Comparison of ENCODE assay signal across 10 cellular contexts in genomic region chr1:161115132-161115711, GRCh38. TPM values are rescaled to one million over a fixed set of nuclear protein-coding genes. Genes with fewer than 3 reads are reported as not detected.
A peak's percentile ranks its signal among the peaks of the same experiment; 100 is the strongest.
DNase-seq lines count a peak whose midpoint lies in the region; ATAC-seq, FAIRE-seq and TF ChIP-seq lines count a peak whose summit lies in the region.
"Had no signal": no experiment of that assay in that cellular context is flagged by ENCODE, and none has a peak within 500 bp of the region (broad histone marks: within the 10 kb centered on the region; RNA-seq: fewer than 3 reads in every experiment).

No MANE protein-coding gene starts in this region.

- intact Hi-C loops in CD4-positive, alpha-beta memory T cell (cut with micrococcal nuclease), result no loop called here
- intact Hi-C loops in A673 (cut with micrococcal nuclease; ENCODE audit: unreplicated experiment), result no loop called here

- H3K27ac Mint-ChIP-seq in CD4-positive, alpha-beta memory T cell, result peak overlapping the region in 4 of 7 donors; percentile 59 to 69 (median 65)
- H3K27ac Mint-ChIP-seq in IgD-negative memory B cell, result peak overlapping the region in 2 of 3 donors; percentile 46 to 67
- peak overlapping the region; percentile 97 for H3K27ac Mint-ChIP-seq in activated T-cell treated with anti-CD3 and anti-CD28 coated beads, Interleukin-2, amount 50 U/mL, for 72 hours

- peaks cover 4 to 40% of the 10 kb centered on the region in 2 donors for H3K36me3 Mint-ChIP-seq in CD4-positive, alpha-beta memory T cell
- no peaks in the 10 kb centered on the region for H3K36me3 Mint-ChIP-seq in IgD-negative memory B cell
- H3K36me3 Mint-ChIP-seq in activated T-cell treated with anti-CD3 and anti-CD28 coated beads, Interleukin-2, amount 50 U/mL, for 72 hours (ENCODE audit: insufficient read depth in 2 of 2), result peaks cover 20 to 26% of the 10 kb centered on the region in 2 donors

- peaks cover 45 to 83% (median 64%) of the 10 kb centered on the region in 4 donors for H3K4me1 Mint-ChIP-seq in CD4-positive, alpha-beta memory T cell
- H3K4me1 Mint-ChIP-seq in IgD-negative memory B cell, result peaks cover 45 to 56% (median 54%) of the 10 kb centered on the region in 3 donors
- H3K4me1 Mint-ChIP-seq in activated T-cell treated with anti-CD3 and anti-CD28 coated beads, Interleukin-2, amount 50 U/mL, for 72 hours (ENCODE audit: low read depth), result peaks cover 79% of the 10 kb centered on the region

- H3K4me2 ChIP-seq in keratinocyte (ENCODE audit: control insufficient read depth, extremely low read depth, insufficient read depth, low read depth, low read length), result peak overlapping the region; percentile 62

- DNase-seq in CD4-positive, alpha-beta memory T cell, result no peak
- peak; percentile 76 to 81 for DNase-seq in activated T-cell treated with anti-CD3 and anti-CD28 coated beads, Interleukin-2, amount 50 U/mL, for 72 hours
- DNase-seq in keratinocyte (ENCODE audit: low read depth, low spot score), result peak; percentile 100
- DNase-seq in A673 (ENCODE audit: low spot score), result no peak
- DNase-seq in effector memory CD4-positive, alpha-beta T cell, result no peak
- DNase-seq: SHP77 treated with DMSO at 0.1 percent for 48 hours had no signal

- H3K9me3 Mint-ChIP-seq in CD4-positive, alpha-beta memory T cell, result no peaks in the 10 kb centered on the region
- H3K9me3 Mint-ChIP-seq in IgD-negative memory B cell, result no peaks in the 10 kb centered on the region
- no peaks in the 10 kb centered on the region for H3K9me3 Mint-ChIP-seq in activated T-cell treated with anti-CD3 and anti-CD28 coated beads, Interleukin-2, amount 50 U/mL, for 72 hours

- TF ChIP-seq CTCF in keratinocyte (optimal IDR thresholded peaks at IDR 0.05 in 1 of 3, IDR thresholded peaks at IDR 0.05 in 1 of 3, conservative IDR thresholded peaks at IDR 0.05 in 1 of 3; ENCODE audit: extremely low read depth in 1 of 3, insufficient read depth in 2 of 3, low read length in 3 of 3), result no peak
- no peak for TF ChIP-seq CTCF in A673 (conservative IDR thresholded peaks at IDR 0.05; ENCODE audit: low read depth, low read length)

- H3K27ac ChIP-seq in CD4-positive, alpha-beta memory T cell (ENCODE audit: low read depth, low read length), result no peak overlapping the region
- peak overlapping the region; percentile 97 for H3K27ac ChIP-seq in keratinocyte (ENCODE audit: control insufficient read depth, insufficient read depth, low read length)
- no peak overlapping the region for H3K27ac ChIP-seq in A673 (ENCODE audit: low read depth, low read length, poor library complexity, severe bottlenecking)
- no peak overlapping the region for H3K27ac ChIP-seq in effector memory CD4-positive, alpha-beta T cell (ENCODE audit: insufficient read depth, low read length, poor library complexity, severe bottlenecking)

- POLR2A ChIA-PET in CD4-positive, alpha-beta memory T cell (lab: Charles Lee; ENCODE audit: partially characterized antibody), result interaction anchor here (1.0 to 4.3 kb wide), 3 partner anchors 17 to 46 kb away, joined by 3 to 47 read pairs (median 24); partner anchors contain the start of genes ARHGAP30, DEDD and KLHDC9
- POLR2A ChIA-PET in A673 (lab: Charles Lee; ENCODE audit: low non-redundant PET), result no interaction called here

- no peaks in the 10 kb centered on the region for H3K27me3 ChIP-seq in CD4-positive, alpha-beta memory T cell (ENCODE audit: insufficient read depth, low read length)
- H3K27me3 ChIP-seq in keratinocyte (ENCODE audit: control insufficient read depth, extremely low read depth, insufficient read depth, low read length), result no peaks in the 10 kb centered on the region
- H3K27me3 ChIP-seq in A673 (replicated peaks; ENCODE audit: insufficient read depth, low read depth, low read length, poor library complexity), result no peaks in the 10 kb centered on the region
- no peaks in the 10 kb centered on the region for H3K27me3 ChIP-seq in effector memory CD4-positive, alpha-beta T cell (replicated peaks; ENCODE audit: control insufficient read depth, insufficient read depth, low read length, poor library complexity, severe bottlenecking)

- H3K79me2 ChIP-seq in keratinocyte (ENCODE audit: control insufficient read depth, insufficient read depth, low read length), result peaks cover 72% of the 10 kb centered on the region

- no peaks in the 10 kb centered on the region for H3K9me3 ChIP-seq in CD4-positive, alpha-beta memory T cell (ENCODE audit: control insufficient read depth in 1 of 2, low read length in 2 of 2)
- no peaks in the 10 kb centered on the region for H3K9me3 ChIP-seq in keratinocyte (ENCODE audit: control insufficient read depth, low read depth, low read length)
- H3K9me3 ChIP-seq in A673 (ENCODE audit: low read depth, low read length, poor library complexity, severe bottlenecking), result no peaks in the 10 kb centered on the region
- no peaks in the 10 kb centered on the region for H3K9me3 ChIP-seq in effector memory CD4-positive, alpha-beta T cell (ENCODE audit: control insufficient read depth, low read length)

- H3K4me1 ChIP-seq in CD4-positive, alpha-beta memory T cell (ENCODE audit: insufficient read depth, low read length), result peaks cover 71% of the 10 kb centered on the region
- peaks cover 39% of the 10 kb centered on the region for H3K4me1 ChIP-seq in keratinocyte (ENCODE audit: control insufficient read depth, extremely low read depth, insufficient read depth, low read length)
- H3K4me1 ChIP-seq in A673 (ENCODE audit: insufficient read depth, low read length, poor library complexity, severe bottlenecking), result peaks cover 12% of the 10 kb centered on the region
- peaks cover 29% of the 10 kb centered on the region for H3K4me1 ChIP-seq in effector memory CD4-positive, alpha-beta T cell (ENCODE audit: control insufficient read depth, insufficient read depth, low read length, poor library complexity, severe bottlenecking)

- peak overlapping the region in 4 of 8 donors; percentile 25 to 62 (median 50) for H3K4me3 Mint-ChIP-seq in CD4-positive, alpha-beta memory T cell
- H3K4me3 Mint-ChIP-seq in IgD-negative memory B cell, result peak overlapping the region in 2 of 4 donors; percentile 45 to 83
- peak overlapping the region; percentile 96 to 97 for H3K4me3 Mint-ChIP-seq in activated T-cell treated with anti-CD3 and anti-CD28 coated beads, Interleukin-2, amount 50 U/mL, for 72 hours

- no peaks in the 10 kb centered on the region for H4K20me1 ChIP-seq in keratinocyte (ENCODE audit: control insufficient read depth, extremely low read depth, insufficient read depth, low read length)

- peak overlapping the region; percentile 35 for H3K9ac ChIP-seq in keratinocyte (ENCODE audit: control insufficient read depth, extremely low read depth, insufficient read depth, low read length)

- H2AFZ ChIP-seq in keratinocyte (ENCODE audit: control insufficient read depth, low read length), result no peak overlapping the region

- FAIRE-seq in keratinocyte (lab: Jason Lieb, UNC), result peak; percentile 95

- no peaks in the 10 kb centered on the region for H3K9me1 ChIP-seq in keratinocyte (ENCODE audit: control insufficient read depth, extremely low read depth, insufficient read depth, low read length)

- peak; percentile 81 for ATAC-seq in activated T-cell treated with anti-CD3 and anti-CD28 coated beads, Interleukin-2, amount 50 U/mL, for 72 hours (replicated peaks in 1 of 2)
- no peak for ATAC-seq in HG02763 (IDR thresholded peaks at IDR 0.05; ENCODE audit: unreplicated experiment)
- ATAC-seq in HG03460 (IDR thresholded peaks at IDR 0.05; ENCODE audit: unreplicated experiment), result no peak

- no peaks in the 10 kb centered on the region for H3K27me3 Mint-ChIP-seq in CD4-positive, alpha-beta memory T cell
- H3K27me3 Mint-ChIP-seq in IgD-negative memory B cell, result no peaks in the 10 kb centered on the region
- no peaks in the 10 kb centered on the region for H3K27me3 Mint-ChIP-seq in activated T-cell treated with anti-CD3 and anti-CD28 coated beads, Interleukin-2, amount 50 U/mL, for 72 hours (ENCODE audit: low read depth)

- no TSS peak for BruUV-seq in A673 (replicated peaks; lab: Mats Ljungman, UMichigan)

- no peak overlapping the region for H3K4me3 ChIP-seq in CD4-positive, alpha-beta memory T cell (ENCODE audit: low read length in 2 of 2)
- peak overlapping the region in 1 of 3 experiments; percentile 36 for H3K4me3 ChIP-seq in keratinocyte (ENCODE audit: control insufficient read depth in 2 of 3, extremely low read depth in 1 of 3, insufficient read depth in 2 of 3, low read depth in 1 of 3, low read length in 3 of 3)
- no peak overlapping the region for H3K4me3 ChIP-seq in A673 (ENCODE audit: low read depth, low read length, poor library complexity, severe bottlenecking)
- H3K4me3 ChIP-seq in effector memory CD4-positive, alpha-beta T cell (ENCODE audit: insufficient read depth, low read depth, low read length, poor library complexity, severe bottlenecking), result no peak overlapping the region

- CTCF ChIA-PET in CD4-positive, alpha-beta memory T cell (lab: Charles Lee; ENCODE audit: partially characterized antibody), result no interaction called here
- CTCF ChIA-PET in A673 (lab: Charles Lee), result no interaction called here

- peaks cover 2% of the 10 kb centered on the region for H3K36me3 ChIP-seq in CD4-positive, alpha-beta memory T cell (ENCODE audit: insufficient read depth, low read length)
- H3K36me3 ChIP-seq in keratinocyte (ENCODE audit: control insufficient read depth in 2 of 2, extremely low read depth in 1 of 2, insufficient read depth in 2 of 2, low read length in 2 of 2) (peaks cover 2 to 19% of the 10 kb centered on the region in 2 experiments), A673 (ENCODE audit: insufficient read depth, low read length, poor library complexity, severe bottlenecking) (peaks cover 6% of the 10 kb centered on the region)
- H3K36me3 ChIP-seq in effector memory CD4-positive, alpha-beta T cell (ENCODE audit: control insufficient read depth, insufficient read depth, low read length), result peaks cover under 1% of the 10 kb centered on the region

- dilution Hi-C loops in keratinocyte (cut with MboI; ENCODE audit: extremely low pct_ligation_motif_present, low sequenced_read_pairs), result no loop called here

RNA-seq across cellular contexts. Expression of gene PFDN2, which starts 2.6 kb away (rescaled TPM):
- 10 to 100 TPM; 40.8 to 41.0 TPM for total RNA-seq in CD4-positive, alpha-beta memory T cell
- polyA plus RNA-seq in CD4-positive, alpha-beta memory T cell, result 10 to 100 TPM; 70.9 to 89.1 TPM
- 95.2 TPM for polyA plus RNA-seq in IgD-negative memory B cell
- total RNA-seq in activated T-cell treated with anti-CD3 and anti-CD28 coated beads, Interleukin-2, amount 50 U/mL, for 72 hours, result 100 to 1,000 TPM; 117 to 122 TPM
- polyA plus RNA-seq in keratinocyte, result 106 to 228 TPM (median 184 TPM) in 3 replicates
- polyA plus RNA-seq in keratinocyte (2011; ENCODE audit: low read depth), result 260 TPM
- 137 and 187 TPM in 2 replicates for polyA plus RNA-seq in keratinocyte (2011; cell fraction: cytosol; rRNA removed)
- 63.9 and 100 TPM in 2 replicates for polyA plus RNA-seq in keratinocyte (2011; cell fraction: nucleus; rRNA removed)
- 213 and 232 TPM in 2 replicates for polyA plus RNA-seq in keratinocyte (2012; ENCODE audit: low replicate concordance)
- 12.6 to 31.6 TPM (median 18.4 TPM) in 3 replicates for polyA minus RNA-seq in keratinocyte
- polyA minus RNA-seq in keratinocyte (2011; cell fraction: cytosol; rRNA and poly(A)+ RNA removed), result 52.6 TPM
- polyA minus RNA-seq in keratinocyte (2011; cell fraction: nucleus; rRNA and poly(A)+ RNA removed), result 6.5 and 12.3 TPM in 2 replicates
- 131 and 133 TPM in 2 replicates for total RNA-seq in A673 (2021)

RNA-seq across cellular contexts. Expression of gene NIT1, which starts 2.7 kb away (rescaled TPM):
- 10 to 100 TPM; 49.0 to 50.5 TPM for total RNA-seq in CD4-positive, alpha-beta memory T cell
- polyA plus RNA-seq in CD4-positive, alpha-beta memory T cell, result 10 to 100 TPM; 17.5 to 21.4 TPM
- 19.7 TPM for polyA plus RNA-seq in IgD-negative memory B cell
- 10 to 100 TPM; 82.0 to 87.2 TPM for total RNA-seq in activated T-cell treated with anti-CD3 and anti-CD28 coated beads, Interleukin-2, amount 50 U/mL, for 72 hours
- polyA plus RNA-seq in keratinocyte, result 22.9 to 51.0 TPM (median 27.6 TPM) in 3 replicates
- polyA plus RNA-seq in keratinocyte (2011; ENCODE audit: low read depth), result 24.7 TPM
- polyA plus RNA-seq in keratinocyte (2011; cell fraction: cytosol; rRNA removed), result 24.3 and 34.8 TPM in 2 replicates
- 71.9 and 77.7 TPM in 2 replicates for polyA plus RNA-seq in keratinocyte (2011; cell fraction: nucleus; rRNA removed)
- polyA plus RNA-seq in keratinocyte (2012; ENCODE audit: low replicate concordance), result 41.7 and 50.3 TPM in 2 replicates
- polyA minus RNA-seq in keratinocyte, result 28.3 to 68.5 TPM (median 38.7 TPM) in 3 replicates
- polyA minus RNA-seq in keratinocyte (2011; cell fraction: cytosol; rRNA and poly(A)+ RNA removed), result 17.3 TPM
- 20.2 and 27.1 TPM in 2 replicates for polyA minus RNA-seq in keratinocyte (2011; cell fraction: nucleus; rRNA and poly(A)+ RNA removed)
- total RNA-seq in A673 (2021), result 29.3 and 40.3 TPM in 2 replicates

RNA-seq across cellular contexts. Expression of gene KLHDC9, which starts 17.1 kb away (rescaled TPM):
- total RNA-seq in CD4-positive, alpha-beta memory T cell, result under 1 TPM; 0.52 to 0.53 TPM
- polyA plus RNA-seq in CD4-positive, alpha-beta memory T cell, result 1 to 10 TPM in 1 of 2 donors, under 1 TPM in 1; 0.68 to 2.4 TPM
- polyA plus RNA-seq in IgD-negative memory B cell (5.0 TPM), keratinocyte (0.32 to 0.73 TPM (median 0.54 TPM) in 3 replicates)
- total RNA-seq in activated T-cell treated with anti-CD3 and anti-CD28 coated beads, Interleukin-2, amount 50 U/mL, for 72 hours, result 1 to 10 TPM; 5.7 to 7.1 TPM
- not detected for polyA plus RNA-seq in keratinocyte (2011; ENCODE audit: low read depth)
- 0.15 and 0.36 TPM in 2 replicates for polyA plus RNA-seq in keratinocyte (2011; cell fraction: cytosol; rRNA removed)
- 0.38 and 1.3 TPM in 2 replicates for polyA plus RNA-seq in keratinocyte (2011; cell fraction: nucleus; rRNA removed)
- 0.17 and 0.40 TPM in 2 replicates for polyA plus RNA-seq in keratinocyte (2012; ENCODE audit: low replicate concordance)
- polyA minus RNA-seq in keratinocyte, result 1.4 TPM in 1 of 3 replicates, not detected in the others
- not detected for polyA minus RNA-seq in keratinocyte (2011; cell fraction: cytosol; rRNA and poly(A)+ RNA removed)
- not detected in 2 replicates for polyA minus RNA-seq in keratinocyte (2011; cell fraction: nucleus; rRNA and poly(A)+ RNA removed)
- total RNA-seq in A673 (2021), result 1.7 and 4.8 TPM in 2 replicates

RNA-seq across cellular contexts. Expression of gene DEDD, which starts 17.2 kb away (rescaled TPM):
- total RNA-seq in CD4-positive, alpha-beta memory T cell, result 10 to 100 TPM; 39.1 to 41.4 TPM
- polyA plus RNA-seq in CD4-positive, alpha-beta memory T cell, result 10 to 100 TPM; 40.7 to 42.0 TPM
- polyA plus RNA-seq in IgD-negative memory B cell (39.1 TPM), keratinocyte (29.3 to 49.9 TPM (median 33.0 TPM) in 3 replicates)
- 10 to 100 TPM; 49.8 to 51.3 TPM for total RNA-seq in activated T-cell treated with anti-CD3 and anti-CD28 coated beads, Interleukin-2, amount 50 U/mL, for 72 hours
- polyA plus RNA-seq in keratinocyte (2011; ENCODE audit: low read depth), result 12.3 TPM
- 31.7 and 34.5 TPM in 2 replicates for polyA plus RNA-seq in keratinocyte (2011; cell fraction: cytosol; rRNA removed)
- 39.3 and 44.9 TPM in 2 replicates for polyA plus RNA-seq in keratinocyte (2011; cell fraction: nucleus; rRNA removed)
- 22.6 and 31.4 TPM in 2 replicates for polyA plus RNA-seq in keratinocyte (2012; ENCODE audit: low replicate concordance)
- 56.7 to 81.1 TPM (median 72.0 TPM) in 3 replicates for polyA minus RNA-seq in keratinocyte
- polyA minus RNA-seq in keratinocyte (2011; cell fraction: cytosol; rRNA and poly(A)+ RNA removed), result 30.9 TPM
- polyA minus RNA-seq in keratinocyte (2011; cell fraction: nucleus; rRNA and poly(A)+ RNA removed), result 18.1 and 25.4 TPM in 2 replicates
- 53.0 and 54.6 TPM in 2 replicates for total RNA-seq in A673 (2021)

RNA-seq across cellular contexts. Expression of gene NECTIN4, which starts 25.9 kb away (rescaled TPM):
- total RNA-seq in CD4-positive, alpha-beta memory T cell, result not detected
- not detected for polyA plus RNA-seq in CD4-positive, alpha-beta memory T cell
- polyA plus RNA-seq in IgD-negative memory B cell (not detected), keratinocyte (6.0 to 19.0 TPM (median 8.6 TPM) in 3 replicates)
- under 1 TPM in 1 of 2 donors, not detected in 1; 0.31 TPM for total RNA-seq in activated T-cell treated with anti-CD3 and anti-CD28 coated beads, Interleukin-2, amount 50 U/mL, for 72 hours
- 60.1 TPM for polyA plus RNA-seq in keratinocyte (2011; ENCODE audit: low read depth)
- 2.6 and 4.3 TPM in 2 replicates for polyA plus RNA-seq in keratinocyte (2011; cell fraction: cytosol; rRNA removed)
- polyA plus RNA-seq in keratinocyte (2011; cell fraction: nucleus; rRNA removed), result 20.7 and 42.1 TPM in 2 replicates
- polyA plus RNA-seq in keratinocyte (2012; ENCODE audit: low replicate concordance), result 2.9 and 144 TPM in 2 replicates
- polyA minus RNA-seq in keratinocyte, result 7.1 to 52.8 TPM (median 19.4 TPM) in 3 replicates
- polyA minus RNA-seq in keratinocyte (2011; cell fraction: cytosol; rRNA and poly(A)+ RNA removed), result 6.5 TPM
- 19.1 and 21.9 TPM in 2 replicates for polyA minus RNA-seq in keratinocyte (2011; cell fraction: nucleus; rRNA and poly(A)+ RNA removed)
- not detected in 2 replicates for total RNA-seq in A673 (2021)
- polyA plus RNA-seq: neural cell had no signal

Comparison
In these comparisons a context has a peak if more than half of its experiments do, and no peak if none do; other contexts are left out.
1. DNase-seq: peak in activated T-cell treated with anti-CD3 and anti-CD28 coated beads, Interleukin-2, amount 50 U/mL, for 72 hours (2 of 2) and keratinocyte (single experiment); none in CD4-positive, alpha-beta memory T cell (0 of 5), A673 (single experiment) and effector memory CD4-positive, alpha-beta T cell (0 of 3).
2. ATAC-seq: peak in activated T-cell treated with anti-CD3 and anti-CD28 coated beads, Interleukin-2, amount 50 U/mL, for 72 hours (2 of 2); none in HG02763 (single experiment) and HG03460 (single experiment).
3. Peak in every context shown above with its lines, with median percentiles within 50 percentile points of each other: H3K27ac Mint-ChIP-seq.